ENCODE assay signal across 8 cellular contexts in genomic region chr14:54567634-54568561, GRCh38. TPM values are rescaled to one million over a fixed set of nuclear protein-coding genes. Genes with fewer than 3 reads are reported as not detected.
DNase-seq lines count a peak whose midpoint lies in the region; ATAC-seq, FAIRE-seq and TF ChIP-seq lines count a peak whose summit lies in the region.

No MANE protein-coding gene starts in this region.

- in situ Hi-C loops in ACHN (cut with HindIII; ENCODE audit: low pct_ligation_motif_present, low pct_unique_long_range_greater_than_20kb, low sequenced_read_pairs): no loop called here

- ATAC-seq in GM18870 (IDR thresholded peaks at IDR 0.05; ENCODE audit: unreplicated experiment): no peak

- H4K20me1 ChIP-seq in neural progenitor cell (ENCODE audit: low read depth): peaks cover 7% of the 10 kb centered on the region

- peaks cover 26% of the 10 kb centered on the region for H3K4me1 Mint-ChIP-seq in activated naive CD4-positive, alpha-beta T cell treated with anti-CD3 and anti-CD28 coated beads for 36 hours (ENCODE audit: low read depth)
- H3K4me1 Mint-ChIP-seq in neural progenitor cell: peaks cover 21% of the 10 kb centered on the region

- peaks cover 13% of the 10 kb centered on the region for H3K36me3 Mint-ChIP-seq in activated naive CD4-positive, alpha-beta T cell treated with anti-CD3 and anti-CD28 coated beads for 36 hours (ENCODE audit: low read depth)
- H3K36me3 Mint-ChIP-seq in neural progenitor cell: peaks cover 10% of the 10 kb centered on the region

- peak overlapping the region; percentile 91 for H2AFZ ChIP-seq in neural progenitor cell (replicated peaks)

- H3K4me3 Mint-ChIP-seq in activated naive CD4-positive, alpha-beta T cell treated with anti-CD3 and anti-CD28 coated beads for 36 hours: peak overlapping the region; percentile 94
- H3K4me3 Mint-ChIP-seq in neural progenitor cell: peak overlapping the region; percentile 98

- H3K9me3 ChIP-seq in Peyer's patch (no peaks in the 10 kb centered on the region), neural progenitor cell (ENCODE audit: low read depth) (no peaks in the 10 kb centered on the region)

- peaks cover 9% of the 10 kb centered on the region for H3K9me3 Mint-ChIP-seq in activated naive CD4-positive, alpha-beta T cell treated with anti-CD3 and anti-CD28 coated beads for 36 hours
- H3K9me3 Mint-ChIP-seq in neural progenitor cell: peaks cover 5% of the 10 kb centered on the region

- no peaks in the 10 kb centered on the region for H3K36me3 ChIP-seq in Peyer's patch
- no peaks in the 10 kb centered on the region for H3K36me3 ChIP-seq in neural progenitor cell

- TF ChIP-seq POLR2A in GM19099 (IDR thresholded peaks at IDR 0.05; ENCODE audit: extremely low read depth, insufficient read length, low read depth) (peak; percentile 29), Peyer's patch (IDR thresholded peaks at IDR 0.05) (no peak)

- no peaks in the 10 kb centered on the region for H3K27me3 Mint-ChIP-seq in activated naive CD4-positive, alpha-beta T cell treated with anti-CD3 and anti-CD28 coated beads for 36 hours (ENCODE audit: low read depth)
- peaks cover 7% of the 10 kb centered on the region for H3K27me3 Mint-ChIP-seq in neural progenitor cell (ENCODE audit: insufficient read depth, low read depth)

- no peaks in the 10 kb centered on the region for H3K79me2 ChIP-seq in neural progenitor cell (ENCODE audit: low read depth)

- DNase-seq in ACHN (peak; percentile 43), Peyer's patch (peak; percentile 58 to 78 (median 67)), glomerular visceral epithelial cell (ENCODE audit: extremely low spot score) (peak; percentile 38), neural progenitor cell (ENCODE audit: low spot score) (peak; percentile 85), urothelium cell line (ENCODE audit: low spot score) (peak; percentile 58)
- peak; percentile 67 for DNase-seq in activated naive CD4-positive, alpha-beta T cell treated with anti-CD3 and anti-CD28 coated beads for 36 hours

- H3F3A ChIP-seq in neural progenitor cell (ENCODE audit: low read depth): peaks cover 25% of the 10 kb centered on the region

- intact Hi-C loops in activated naive CD4-positive, alpha-beta T cell treated with anti-CD3 and anti-CD28 coated beads for 36 hours (cut with micrococcal nuclease): loop anchor here (1.0 to 5.0 kb wide), 3 partner anchors 59 to 314 kb away; no protein-coding TSS in a partner anchor

- peak overlapping the region; percentile 90 for H3K4me2 ChIP-seq in neural progenitor cell

- peak overlapping the region; percentile 79 for H3K27ac Mint-ChIP-seq in activated naive CD4-positive, alpha-beta T cell treated with anti-CD3 and anti-CD28 coated beads for 36 hours
- peak overlapping the region; percentile 78 for H3K27ac Mint-ChIP-seq in neural progenitor cell

- TF ChIP-seq CTCF in Peyer's patch (IDR thresholded peaks at IDR 0.05) (no peak), neural progenitor cell (IDR thresholded peaks at IDR 0.05) (no peak)

- H3K27ac ChIP-seq in Peyer's patch: peak overlapping the region; percentile 90 to 99 (median 99)
- H3K27ac ChIP-seq in neural progenitor cell: no peak overlapping the region

- FAIRE-seq in urothelium cell line (lab: Jason Lieb, UNC): peak; percentile 87

- no peak overlapping the region for H3K9ac ChIP-seq in neural progenitor cell

- CTCF ChIA-PET in activated naive CD4-positive, alpha-beta T cell treated with anti-CD3 and anti-CD28 coated beads for 36 hours (lab: Charles Lee): interaction anchor here (0.6 to 8.4 kb wide), 17 partner anchors 9 to 207 kb away, joined by 3 to 217 read pairs (median 4); no protein-coding TSS in a partner anchor

- H3K4me3 ChIP-seq in Peyer's patch (peak overlapping the region; percentile 74 to 87 (median 80)), neural progenitor cell (peak overlapping the region; percentile 61)

- H3K27me3 ChIP-seq in Peyer's patch (no peaks in the 10 kb centered on the region), neural progenitor cell (peaks cover 66% of the 10 kb centered on the region)

- H3K4me1 ChIP-seq in Peyer's patch: peaks cover 0 to 21% (median 3%) of the 10 kb centered on the region in 4 donors
- H3K4me1 ChIP-seq in neural progenitor cell: peaks cover 10% of the 10 kb centered on the region

RNA-seq across cellular contexts. Expression of gene SAMD4A, which starts 1.0 kb away (rescaled TPM):
- 10 to 100 TPM; 17.0 to 39.6 (median 21.3) TPM for total RNA-seq in Peyer's patch
- 1 to 10 TPM; 4.7 to 4.9 TPM for total RNA-seq in activated naive CD4-positive, alpha-beta T cell treated with anti-CD3 and anti-CD28 coated beads for 36 hours
- total RNA-seq in neural progenitor cell (ENCODE audit: low replicate concordance): 4.3 and 4.6 TPM in 2 replicates

RNA-seq across cellular contexts. Expression of gene CGRRF1, which starts 58.2 kb away (rescaled TPM):
- total RNA-seq in Peyer's patch (10 to 100 TPM; 11.6 to 26.8 (median 19.0) TPM), neural progenitor cell (ENCODE audit: low replicate concordance) (29.6 and 36.1 TPM in 2 replicates)
- 1 to 10 TPM; 9.2 to 9.7 TPM for total RNA-seq in activated naive CD4-positive, alpha-beta T cell treated with anti-CD3 and anti-CD28 coated beads for 36 hours
